Comparison of ENCODE assay signal across 8 cellular contexts in the genomic region with DNA sequence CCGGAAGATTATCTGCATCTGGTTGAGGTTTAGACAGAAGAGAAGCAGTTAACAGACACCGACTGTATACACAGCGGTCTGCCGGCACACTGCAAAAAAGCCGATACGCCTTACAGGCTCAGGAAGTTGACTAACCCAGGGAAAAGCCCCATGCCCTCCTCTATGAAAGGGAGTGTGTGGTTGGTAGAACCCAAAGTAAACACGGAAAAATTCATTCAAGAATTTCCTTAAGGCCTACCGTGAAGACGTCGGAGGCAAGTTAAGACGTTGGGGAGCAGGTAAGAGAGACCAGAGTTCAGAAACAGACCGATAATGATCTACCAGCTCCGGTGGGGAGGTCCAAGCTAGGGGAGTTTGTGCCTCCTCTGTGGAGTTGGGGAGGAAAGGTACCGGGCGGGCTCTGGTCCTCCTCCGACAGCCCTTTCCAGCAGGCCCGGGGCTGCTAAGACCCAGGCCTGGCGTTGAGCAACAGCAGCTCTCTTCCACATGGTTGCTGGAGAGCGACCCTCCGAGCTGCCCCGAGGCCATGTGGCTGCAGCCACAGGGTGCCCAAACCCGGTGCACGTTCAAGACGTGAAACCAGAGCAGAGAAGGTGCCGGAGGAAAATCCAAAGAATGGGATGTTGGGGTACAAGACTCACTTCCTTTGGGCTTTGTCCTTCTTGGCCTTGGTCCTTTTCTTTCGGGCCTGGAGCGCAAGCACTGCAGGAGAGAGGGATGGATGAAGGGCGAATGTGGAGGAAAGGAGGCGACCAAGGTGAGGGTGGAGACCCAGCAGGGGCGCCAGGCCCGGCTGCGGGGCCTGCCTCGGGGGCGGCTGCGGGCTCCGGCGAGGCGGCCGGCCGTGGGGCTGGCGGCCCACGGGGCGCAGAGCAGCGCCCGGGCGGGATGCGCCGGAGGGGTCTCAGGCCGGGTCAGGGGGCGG. TPM values are rescaled to one million over a fixed set of nuclear protein-coding genes. Genes with fewer than 3 reads are reported as not detected.
DNase-seq lines count a peak whose midpoint lies in the region; ATAC-seq, FAIRE-seq and TF ChIP-seq lines count a peak whose summit lies in the region.

No MANE protein-coding gene starts in this region.

- no peaks in the 10 kb centered on the region for H3K9me2 ChIP-seq in PC-3 (replicated peaks; ENCODE audit: low read length)

- no peaks in the 10 kb centered on the region for H3F3A ChIP-seq in PC-3 (ENCODE audit: low read length, unreplicated experiment)

- TF ChIP-seq EP300 in gastroesophageal sphincter (IDR thresholded peaks at IDR 0.05) = no peak

- CTCF ChIA-PET in PC-3 (lab: Charles Lee) = no interaction called here

- peak overlapping the region; percentile 99 for H3K9ac ChIP-seq in PC-3 (ENCODE audit: low read length)

- H3K27me3 ChIP-seq in PC-3 (ENCODE audit: low read length) (no peaks in the 10 kb centered on the region), gastroesophageal sphincter (no peaks in the 10 kb centered on the region), pancreas (no peaks in the 10 kb centered on the region), thyroid gland (no peaks in the 10 kb centered on the region)

- peak overlapping the region; percentile 14; the same call in 1 of the 2 replicates for H2AFZ ChIP-seq in PC-3 (ENCODE audit: low read length)

- BruUV-seq in PC-3 (replicated peaks; lab: Mats Ljungman, UMichigan) = TSS peak; percentile 43

- H3K9me3 ChIP-seq in PC-3 (ENCODE audit: low read length) = no peaks in the 10 kb centered on the region
- no peaks in the 10 kb centered on the region for H3K9me3 ChIP-seq in gastroesophageal sphincter
- no peaks in the 10 kb centered on the region for H3K9me3 ChIP-seq in pancreas
- H3K9me3 ChIP-seq in thyroid gland = no peaks in the 10 kb centered on the region

- intact Hi-C loops in PC-3 (cut with micrococcal nuclease) (loop anchor here (2.0 kb wide), 1 partner anchor 107 kb away; the partner anchor contains the start of gene MAPK14), pancreas (cut with DNase I) (no loop called here), thyroid gland (cut with DNase I) (no loop called here)

- H3K4me3 ChIP-seq in PC-3 (ENCODE audit: low read length) = peak overlapping the region; percentile 99
- H3K4me3 ChIP-seq in gastroesophageal sphincter = peak overlapping the region; percentile 65 to 75
- peak overlapping the region; percentile 69 to 92 (median 82) for H3K4me3 ChIP-seq in pancreas
- H3K4me3 ChIP-seq in thyroid gland (replicated peaks in 1 of 3) = peak overlapping the region in 2 of 3 donors; percentile 2 to 74

- peaks cover 35% of the 10 kb centered on the region for H4K20me1 ChIP-seq in PC-3 (ENCODE audit: low read length)

- ATAC-seq in HG02981 (IDR thresholded peaks at IDR 0.05; ENCODE audit: unreplicated experiment) (peak; percentile 29), PC-3 (peak; percentile 75), gastroesophageal sphincter (peak; percentile 19), pancreas (peak; percentile 57 to 78 (median 70))

- peaks cover 75% of the 10 kb centered on the region for H3K79me2 ChIP-seq in PC-3 (ENCODE audit: low read length)

- TF ChIP-seq CTCF in 22Rv1 (IDR thresholded peaks at IDR 0.05) = no peak
- TF ChIP-seq CTCF in PC-3 (conservative IDR thresholded peaks at IDR 0.05; ENCODE audit: low read depth, low read length) = no peak
- TF ChIP-seq CTCF in gastroesophageal sphincter (IDR thresholded peaks at IDR 0.05) = no peak
- TF ChIP-seq CTCF in pancreas (IDR thresholded peaks at IDR 0.05) = no peak
- no peak for TF ChIP-seq CTCF in thyroid gland (IDR thresholded peaks at IDR 0.05)

- H3K4me1 ChIP-seq in PC-3 (ENCODE audit: insufficient read depth, low read length) = peaks cover 28% of the 10 kb centered on the region
- H3K4me1 ChIP-seq in gastroesophageal sphincter = peaks cover 0 to 39% (median 13%) of the 10 kb centered on the region in 3 donors
- peaks cover 0 to 18% (median 12%) of the 10 kb centered on the region in 3 donors for H3K4me1 ChIP-seq in pancreas
- H3K4me1 ChIP-seq in thyroid gland = peaks cover 0 to 19% of the 10 kb centered on the region in 2 donors

- POLR2A ChIA-PET in PC-3 (lab: Charles Lee; ENCODE audit: unreplicated experiment) = interaction anchor here (0.7 kb wide), 1 partner anchor 1178 kb away, joined by 4 read pairs; no protein-coding TSS in a partner anchor

- H3K27ac ChIP-seq in 22Rv1 (peak overlapping the region; percentile 72), PC-3 (ENCODE audit: low read length) (peak overlapping the region; percentile 82), gastroesophageal sphincter (peak overlapping the region in 3 of 4 donors; percentile 77 to 89 (median 82)), pancreas (peak overlapping the region; percentile 65 to 86 (median 79)), thyroid gland (peak overlapping the region in 2 of 3 donors; percentile 54 to 64)

- no peak for DNase-seq in GM12892 (ENCODE audit: insufficient read length)
- peak; percentile 83 for DNase-seq in PC-3
- DNase-seq in activated T-helper 9 cell treated with anti-CD3 and anti-CD28 coated beads, Interleukin-2, amount 50 U/mL, for 16 hours (ENCODE audit: low read depth) = peak; percentile 39
- peak; percentile 41 to 76 (median 52) for DNase-seq in pancreas
- DNase-seq in thyroid gland = peak; percentile 12 to 21

- H3K4me2 ChIP-seq in PC-3 (ENCODE audit: low read length) = peak overlapping the region; percentile 88

- no peak for TF ChIP-seq POLR2A in GM12892 (IDR thresholded peaks at IDR 0.05; ENCODE audit: low read depth, low read length)
- TF ChIP-seq POLR2A in gastroesophageal sphincter (IDR thresholded peaks at IDR 0.05) = no peak
- TF ChIP-seq POLR2A in thyroid gland (IDR thresholded peaks at IDR 0.05) = peak in 1 of 2 donors; percentile 8

- 0 to 4% methylated on average over 14 to 15 of the region's 50 CpGs for WGBS in gastroesophageal sphincter (ENCODE audit: low coverage in 1 of 2), 2 donors
- WGBS in pancreas, 2 donors = 1 to 2% methylated on average over 30 to 50 of the region's 50 CpGs
- 5 to 8% methylated on average over 27 to 28 of the region's 50 CpGs for WGBS in thyroid gland, 2 donors

- H3K36me3 ChIP-seq in PC-3 (ENCODE audit: low read depth, low read length) = peaks cover 13% of the 10 kb centered on the region; the same call in 1 of the 2 replicates
- H3K36me3 ChIP-seq in gastroesophageal sphincter = peaks cover 0 to 11% of the 10 kb centered on the region in 2 donors
- no peaks in the 10 kb centered on the region for H3K36me3 ChIP-seq in pancreas
- H3K36me3 ChIP-seq in thyroid gland = no peaks in the 10 kb centered on the region

- FAIRE-seq in GM12892 (lab: Jason Lieb, UNC) (peak; percentile 93), pancreas (lab: Jason Lieb, UNC) (no peak)

RNA-seq across cellular contexts. Expression of gene SRPK1, which starts 0.8 kb away (rescaled TPM):
- 49.8 TPM for polyA plus RNA-seq in GM12892 (2012; ENCODE audit: missing spikeins)
- total RNA-seq in PC-3 (2014; rRNA removed) = 95.2 and 100 TPM in 2 replicates
- 10 to 100 TPM; 32.2 to 45.0 (median 37.4) TPM for total RNA-seq in gastroesophageal sphincter
- 10 to 100 TPM; 21.8 to 34.9 (median 30.5) TPM for total RNA-seq in pancreas
- 1 to 10 TPM; 8.8 to 9.8 TPM for polyA plus RNA-seq in pancreas
- 10 to 100 TPM; 34.3 to 54.7 (median 50.7) TPM for total RNA-seq in thyroid gland

Comparison
In these comparisons a context has a peak if more than half of its experiments do, and no peak if none do; other contexts are left out.
1. ATAC-seq: peak in every context shown above with its lines; median percentile 75 in PC-3; 70 in pancreas; 29 in HG02981; 19 in gastroesophageal sphincter.
2. H3K4me3 ChIP-seq: peak in every context shown above with its lines; median percentile 99 in PC-3; 82 in pancreas; 70 in gastroesophageal sphincter; 38 in thyroid gland.